8 cellular contexts compared by ENCODE assay signal in the genomic region with DNA sequence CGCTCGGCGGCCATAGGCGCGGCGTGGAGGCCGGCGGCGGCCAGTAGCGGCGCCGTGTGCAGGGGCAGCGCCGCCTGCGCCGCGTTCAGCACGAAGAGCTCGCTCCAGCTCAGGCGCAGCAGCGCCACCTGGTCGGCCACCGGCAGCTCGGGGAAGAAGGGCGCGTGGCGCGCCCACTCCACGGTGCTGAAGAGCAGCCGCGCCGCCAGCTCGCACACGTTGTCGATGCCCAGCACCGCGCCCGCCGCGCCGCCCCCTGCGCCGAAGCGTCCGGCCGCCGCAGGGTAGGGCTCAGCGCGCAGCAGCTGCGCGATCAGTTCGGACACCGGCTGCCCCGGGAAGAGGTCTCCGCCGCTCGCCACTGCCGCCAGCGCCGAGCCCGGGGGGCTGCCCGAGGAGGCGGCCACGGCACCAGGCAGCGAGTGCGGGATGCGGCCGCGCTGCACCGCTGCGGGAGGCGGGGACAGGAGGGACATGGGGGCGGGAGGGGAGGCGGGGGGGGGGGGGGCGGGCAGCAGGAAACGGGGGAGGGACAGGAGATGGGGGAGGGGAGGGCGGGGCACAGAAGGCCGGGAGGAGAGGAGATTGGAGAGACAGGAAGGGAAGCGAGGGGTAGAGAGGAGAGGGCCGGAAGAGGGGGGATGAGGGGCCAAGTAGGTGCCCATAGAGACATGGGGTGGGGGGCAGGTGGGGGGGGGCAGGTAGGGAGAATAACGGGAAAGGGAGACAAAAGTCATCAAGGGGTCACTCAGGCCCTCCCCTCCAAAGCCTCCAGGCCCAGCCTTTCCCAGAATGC. TPM values are rescaled to one million over a fixed set of nuclear protein-coding genes. Genes with fewer than 3 reads are reported as not detected.
DNase-seq lines count a peak whose midpoint lies in the region; ATAC-seq and TF ChIP-seq lines count a peak whose summit lies in the region.

No MANE protein-coding gene starts in this region.

- H3K36me3 Mint-ChIP-seq in T-helper 17 cell (ENCODE audit: low read depth) = no peaks in the 10 kb centered on the region

- peak overlapping the region; percentile 73 for H3K4me3 ChIP-seq in Karpas-422 (ENCODE audit: low read length)
- H3K4me3 ChIP-seq in hepatocyte = no peak overlapping the region
- H3K4me3 ChIP-seq in retinal pigment epithelial cell (ENCODE audit: low read length) = peak overlapping the region; percentile 54

- no peak overlapping the region for H3K27ac Mint-ChIP-seq in T-helper 17 cell

- H3K9me3 ChIP-seq in Karpas-422 (ENCODE audit: low read length) = no peaks in the 10 kb centered on the region
- H3K9me3 ChIP-seq in T-helper 17 cell (ENCODE audit: control insufficient read depth, low read length, poor library complexity, severe bottlenecking) = no peaks in the 10 kb centered on the region
- H3K9me3 ChIP-seq in hepatocyte (ENCODE audit: low read depth) = no peaks in the 10 kb centered on the region

- H3K27ac ChIP-seq in Karpas-422 (ENCODE audit: low read length) (peak overlapping the region; percentile 70), hepatocyte (peak overlapping the region; percentile 53)

- 11% methylated on average over 67 of the region's 81 CpGs for WGBS in hepatocyte (ENCODE audit: low lambda C conversion rate, missing lambda C conversion rate)

- ATAC-seq in GM19324 (IDR thresholded peaks at IDR 0.05; ENCODE audit: low FRiP score, unreplicated experiment) (peak; percentile 72), T-helper 17 cell (peak; percentile 92)

- H3K36me3 ChIP-seq in Karpas-422 (ENCODE audit: insufficient read depth, low read length) (no peaks in the 10 kb centered on the region; the same call in 1 of the 2 replicates), hepatocyte (replicated peaks; ENCODE audit: insufficient read depth, low read depth) (no peaks in the 10 kb centered on the region)

- H3K79me2 ChIP-seq in Karpas-422 (ENCODE audit: low read length) (peaks cover 23% of the 10 kb centered on the region), hepatocyte (peaks cover 64% of the 10 kb centered on the region)

- H3K4me3 Mint-ChIP-seq in T-helper 17 cell = peak overlapping the region; percentile 85

- no peaks in the 10 kb centered on the region for H3K9me2 ChIP-seq in Karpas-422 (replicated peaks; ENCODE audit: insufficient read depth, low read length)
- H3K9me2 ChIP-seq in hepatocyte (replicated peaks; ENCODE audit: insufficient read depth) = no peaks in the 10 kb centered on the region

- H3K4me1 ChIP-seq in Karpas-422 (ENCODE audit: low read length) (peaks cover 20% of the 10 kb centered on the region), hepatocyte (ENCODE audit: insufficient read depth) (peaks cover 36% of the 10 kb centered on the region)

- peak overlapping the region; percentile 87; the same call in 1 of the 2 replicates for H2AFZ ChIP-seq in Karpas-422 (ENCODE audit: low read length)
- no peak overlapping the region for H2AFZ ChIP-seq in hepatocyte

- H4K20me1 ChIP-seq in Karpas-422 (ENCODE audit: insufficient read depth, low read depth, low read length) = peaks cover 13% of the 10 kb centered on the region; the same call in 1 of the 2 replicates
- H4K20me1 ChIP-seq in hepatocyte (ENCODE audit: insufficient read depth, poor library complexity, severe bottlenecking) = peaks cover 30% of the 10 kb centered on the region

- peaks cover 14% of the 10 kb centered on the region for H3K4me1 Mint-ChIP-seq in T-helper 17 cell

- H3K9ac ChIP-seq in Karpas-422 (ENCODE audit: low read length) = peak overlapping the region; percentile 75

- H3K4me2 ChIP-seq in Karpas-422 (ENCODE audit: low read depth, low read length, poor library complexity, severe bottlenecking) (peak overlapping the region; percentile 93), hepatocyte (peak overlapping the region; percentile 89)

- TF ChIP-seq CTCF in hepatocyte (IDR thresholded peaks at IDR 0.05; ENCODE audit: poor library complexity) (peak; percentile 44), retinal pigment epithelial cell (conservative IDR thresholded peaks at IDR 0.05; ENCODE audit: low read depth, low read length) (peak; percentile 51)

- H3K27me3 ChIP-seq in Karpas-422 (ENCODE audit: low read length) (no peaks in the 10 kb centered on the region), hepatocyte (no peaks in the 10 kb centered on the region)

- H3K27me3 Mint-ChIP-seq in T-helper 17 cell = no peaks in the 10 kb centered on the region

- DNase-seq in Ammon's horn (ENCODE audit: low spot score) = peak; percentile 84
- DNase-seq in Karpas-422 = peak; percentile 85
- DNase-seq in T-helper 17 cell = peak; percentile 66 to 70 (median 70)
- DNase-seq in anterior cingulate cortex (lab: John Stamatoyannopoulos, UW) = peak in 52 of 58 donors; percentile 10 to 84 (median 46)
- peak; percentile 86 for DNase-seq in hepatocyte (ENCODE audit: low spot score)
- no peak for DNase-seq in retinal pigment epithelial cell (ENCODE audit: low read depth)
- DNase-seq in A172 (ENCODE audit: low spot score) = no peak

RNA-seq across cellular contexts. Expression of a gene that starts 9.8 kb away (rescaled TPM):
- total RNA-seq in Karpas-422 (2014; rRNA removed; shearing (Covaris generic); ENCODE audit: low replicate concordance) = 6.2 and 13.0 TPM in 2 replicates
- total RNA-seq in T-helper 17 cell (10 to 100 TPM; 13.9 to 14.9 TPM), hepatocyte (9.5 and 15.3 TPM in 2 replicates)
- polyA plus RNA-seq in hepatocyte = 44.7 and 47.7 TPM in 2 replicates
- total RNA-seq in A172 (2014; rRNA removed; shearing (Covaris generic)) = 3.1 and 4.7 TPM in 2 replicates

RNA-seq across cellular contexts. Expression of a gene that starts 9.9 kb away (rescaled TPM):
- total RNA-seq in Karpas-422 (2014; rRNA removed; shearing (Covaris generic); ENCODE audit: low replicate concordance) = 8.6 and 20.3 TPM in 2 replicates
- total RNA-seq in T-helper 17 cell (1 to 10 TPM; 1.8 to 2.1 TPM), hepatocyte (116 and 133 TPM in 2 replicates)
- 157 and 169 TPM in 2 replicates for polyA plus RNA-seq in hepatocyte
- total RNA-seq in A172 (2014; rRNA removed; shearing (Covaris generic)) = 54.5 and 70.9 TPM in 2 replicates

RNA-seq across cellular contexts. Expression of a gene that starts 20.7 kb away (rescaled TPM):
- 34.0 and 39.8 TPM in 2 replicates for total RNA-seq in Karpas-422 (2014; rRNA removed; shearing (Covaris generic); ENCODE audit: low replicate concordance)
- 10 to 100 TPM; 21.7 to 23.1 TPM for total RNA-seq in T-helper 17 cell
- 22.4 and 26.9 TPM in 2 replicates for total RNA-seq in hepatocyte
- polyA plus RNA-seq in hepatocyte = 42.6 and 46.7 TPM in 2 replicates
- total RNA-seq in A172 (2014; rRNA removed; shearing (Covaris generic)) = 16.1 and 21.2 TPM in 2 replicates

RNA-seq across cellular contexts. Expression of a gene that starts 28.7 kb away (rescaled TPM):
- total RNA-seq in Karpas-422 (2014; rRNA removed; shearing (Covaris generic); ENCODE audit: low replicate concordance) = 0.25 TPM in 1 of 2 replicates, not detected in the other
- under 1 TPM in 1 of 2 donors, not detected in 1; 0.26 TPM for total RNA-seq in T-helper 17 cell
- total RNA-seq in hepatocyte = 3.0 TPM in 1 of 2 replicates, not detected in the other
- 0.98 and 1.2 TPM in 2 replicates for polyA plus RNA-seq in hepatocyte
- total RNA-seq in A172 (2014; rRNA removed; shearing (Covaris generic)) = not detected in 2 replicates

RNA-seq across cellular contexts. Expression of a gene that starts 31.4 kb away (rescaled TPM):
- total RNA-seq in Karpas-422 (2014; rRNA removed; shearing (Covaris generic); ENCODE audit: low replicate concordance) = 83.9 and 84.7 TPM in 2 replicates
- total RNA-seq in T-helper 17 cell (10 to 100 TPM; 70.7 to 72.2 TPM), hepatocyte (63.8 and 71.4 TPM in 2 replicates)
- polyA plus RNA-seq in hepatocyte = 94.1 and 97.9 TPM in 2 replicates
- total RNA-seq in A172 (2014; rRNA removed; shearing (Covaris generic)) = 161 and 209 TPM in 2 replicates

Comparison
In these comparisons a context has a peak if more than half of its experiments do, and no peak if none do; other contexts are left out.
1. DNase-seq: peak in Ammon's horn (single experiment), Karpas-422 (single experiment), T-helper 17 cell (3 of 3), anterior cingulate cortex (52 of 58) and hepatocyte (single experiment); none in retinal pigment epithelial cell (single experiment) and A172 (single experiment).